Comparison of ENCODE assay signal across 9 cellular contexts in the genomic region with DNA sequence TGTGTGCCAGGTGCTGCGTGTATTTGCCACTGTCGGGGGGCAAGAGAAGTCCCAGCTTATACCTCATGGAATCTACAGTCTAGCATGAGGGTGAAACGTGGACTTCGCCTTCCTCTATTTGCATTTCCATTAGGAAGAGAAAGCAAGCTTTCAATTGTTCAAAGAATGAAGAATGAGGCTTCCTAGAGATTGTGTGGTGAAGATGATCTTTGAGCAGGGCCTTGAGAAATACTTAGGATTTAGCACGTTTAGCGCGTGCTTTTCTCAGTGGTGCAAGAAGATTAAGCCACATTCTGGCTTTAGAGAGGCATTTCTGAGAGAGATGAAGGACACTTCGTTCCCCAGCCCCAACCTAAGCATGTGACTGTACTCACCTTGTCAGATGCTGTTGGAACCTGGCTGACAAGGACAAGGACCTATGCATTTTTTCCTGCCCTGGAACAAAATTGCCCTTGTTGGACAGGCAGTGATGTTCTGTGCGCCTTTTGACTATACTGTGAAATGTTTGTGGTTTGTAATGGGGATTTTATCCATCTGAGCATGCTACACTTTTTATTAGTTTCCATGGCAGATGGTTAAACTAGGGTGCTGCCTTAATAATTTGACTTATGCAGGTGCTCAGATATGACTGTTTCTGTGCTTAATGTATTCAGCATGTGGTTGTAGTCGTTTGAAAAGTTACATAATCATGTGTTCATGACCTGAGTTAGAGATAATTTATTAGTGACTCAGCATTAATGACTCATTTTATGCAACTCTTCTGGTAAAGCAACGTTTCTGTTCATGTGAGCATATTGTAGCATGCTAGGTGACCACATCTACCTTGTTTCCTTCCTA. TPM values are rescaled to one million over a fixed set of nuclear protein-coding genes. Genes with fewer than 3 reads are reported as not detected.
DNase-seq lines count a peak whose midpoint lies in the region; ATAC-seq and TF ChIP-seq lines count a peak whose summit lies in the region.
"Had no signal": no experiment of that assay in that cellular context is flagged by ENCODE, and none has a peak within 500 bp of the region (broad histone marks: within the 10 kb centered on the region; RNA-seq: fewer than 3 reads in every experiment).

No MANE protein-coding gene starts in this region.

- CTCF ChIA-PET in OCI-LY7 (lab: Charles Lee; ENCODE audit: unreplicated experiment), result no interaction called here

- H3K27me3 ChIP-seq in GM23248 (replicated peaks; ENCODE audit: insufficient read depth) (no peaks in the 10 kb centered on the region), Karpas-422 (ENCODE audit: low read length) (no peaks in the 10 kb centered on the region)

- H3K4me3 ChIP-seq in GM23248 (no peak overlapping the region), Karpas-422 (ENCODE audit: low read length) (no peak overlapping the region), OCI-LY7 (ENCODE audit: low read depth, low read length, poor library complexity, severe bottlenecking) (no peak overlapping the region)

- H4K20me1 ChIP-seq in GM23248 (ENCODE audit: insufficient read depth) (no peaks in the 10 kb centered on the region), Karpas-422 (ENCODE audit: insufficient read depth, low read depth, low read length) (no peaks in the 10 kb centered on the region; the same call in 1 of the 2 replicates), OCI-LY7 (ENCODE audit: insufficient read depth, low read length) (peaks cover 13% of the 10 kb centered on the region)

- H3K36me3 ChIP-seq in GM23248 (ENCODE audit: low read depth), result no peaks in the 10 kb centered on the region
- no peaks in the 10 kb centered on the region; the same call in 1 of the 2 replicates for H3K36me3 ChIP-seq in Karpas-422 (ENCODE audit: insufficient read depth, low read length)
- no peaks in the 10 kb centered on the region; the same call in 1 of the 2 replicates for H3K36me3 ChIP-seq in OCI-LY7 (ENCODE audit: insufficient read depth, low read length)

- H3F3A ChIP-seq in GM23248 (ENCODE audit: insufficient read depth), result no peaks in the 10 kb centered on the region

- WGBS in GM23248 (ENCODE audit: low coverage in 1 of 2, low lambda C conversion rate in 2 of 2, missing lambda C conversion rate in 2 of 2), 2 experiments, result 80 to 82% methylated on average over 11 of the region's 11 CpGs

- H3K4me2 ChIP-seq in GM23248 (ENCODE audit: unreplicated experiment) (no peak overlapping the region), Karpas-422 (ENCODE audit: low read depth, low read length, poor library complexity, severe bottlenecking) (peak overlapping the region; percentile 14), OCI-LY7 (ENCODE audit: low read length) (no peak overlapping the region)

- intact Hi-C loops in OCI-LY7 (cut with micrococcal nuclease; ENCODE audit: unreplicated experiment), result no loop called here

- no peak for TF ChIP-seq POLR2A in GM18505 (IDR thresholded peaks at IDR 0.05; ENCODE audit: borderline replicate concordance, extremely low read depth, insufficient read depth, insufficient read length)

- peak; percentile 75 for DNase-seq in GM23248
- DNase-seq in Karpas-422, result no peak
- no peak for DNase-seq in mucosa of gallbladder (ENCODE audit: low spot score)
- no peak for DNase-seq in T-helper 9 cell
- no peak for DNase-seq in OCI-LY7 (ENCODE audit: low spot score)
- no peak for DNase-seq in pons (ENCODE audit: low spot score)

- no TSS peak for BruUV-seq in OCI-LY7 (replicated peaks; lab: Mats Ljungman, UMichigan)

- H3K27ac ChIP-seq in GM23248, result no peak overlapping the region
- peak overlapping the region; percentile 53 for H3K27ac ChIP-seq in Karpas-422 (ENCODE audit: low read length)
- no peak overlapping the region for H3K27ac ChIP-seq in OCI-LY7 (ENCODE audit: low read depth, low read length, poor library complexity, severe bottlenecking)
- H3K27ac ChIP-seq: VCaP had no signal

- in situ Hi-C loops in GM23248 (cut with MboI), result no loop called here

- ATAC-seq in GM18505 (IDR thresholded peaks at IDR 0.05; ENCODE audit: unreplicated experiment) (peak; percentile 66), esophagus mucosa (peak; percentile 96)

- H3K9me3 ChIP-seq in GM23248 (ENCODE audit: low read depth), result no peaks in the 10 kb centered on the region
- no peaks in the 10 kb centered on the region for H3K9me3 ChIP-seq in Karpas-422 (ENCODE audit: low read length)
- H3K9me3 ChIP-seq in OCI-LY7 (ENCODE audit: low read length), result 0 out of 2 replicates have a peak, but pooled peaks cover 8% of the 10 kb centered on the region

- TF ChIP-seq CTCF in OCI-LY7 (conservative IDR thresholded peaks at IDR 0.05; ENCODE audit: low read length), result no peak

- H2AFZ ChIP-seq in GM23248, result no peak overlapping the region
- no peak overlapping the region for H2AFZ ChIP-seq in Karpas-422 (ENCODE audit: low read length)
- H2AFZ ChIP-seq in OCI-LY7 (ENCODE audit: low read length), result no peak overlapping the region

- H3K4me1 ChIP-seq in GM23248 (ENCODE audit: insufficient read depth) (peaks cover 28% of the 10 kb centered on the region), Karpas-422 (ENCODE audit: low read length) (peaks cover 74% of the 10 kb centered on the region), OCI-LY7 (ENCODE audit: insufficient read depth, low read length, poor library complexity, severe bottlenecking) (peaks cover 23% of the 10 kb centered on the region)

- no peak overlapping the region for H3K9ac ChIP-seq in GM23248
- H3K9ac ChIP-seq in Karpas-422 (ENCODE audit: low read length), result no peak overlapping the region

- POLR2A ChIA-PET in OCI-LY7 (lab: Charles Lee), result interaction anchor here (1.0 kb wide), 1 partner anchor 79 kb away, joined by 3 read pairs; no protein-coding TSS in a partner anchor

- H3K79me2 ChIP-seq in GM23248 (ENCODE audit: insufficient read depth), result peaks cover 72% of the 10 kb centered on the region
- H3K79me2 ChIP-seq in Karpas-422 (ENCODE audit: low read length), result peaks cover 100% of the 10 kb centered on the region
- peaks cover 35% of the 10 kb centered on the region; the same call in 1 of the 2 replicates for H3K79me2 ChIP-seq in OCI-LY7 (ENCODE audit: insufficient read depth, low read depth, low read length)

- no peaks in the 10 kb centered on the region for H3K9me2 ChIP-seq in GM23248 (ENCODE audit: insufficient read depth)
- no peaks in the 10 kb centered on the region for H3K9me2 ChIP-seq in Karpas-422 (replicated peaks; ENCODE audit: insufficient read depth, low read length)
- no peaks in the 10 kb centered on the region for H3K9me2 ChIP-seq in OCI-LY7 (ENCODE audit: insufficient read depth, low read length)

RNA-seq across cellular contexts. Expression of a gene that starts 10.7 kb away (rescaled TPM):
- total RNA-seq in GM23248 (2014; rRNA removed; shearing (Covaris generic)), result 23.8 and 38.7 TPM in 2 replicates
- 18.2 and 21.5 TPM in 2 replicates for polyA plus RNA-seq in GM23248 (2016; fragmentation: Nextera tagmentation; extraction: Ambion mirVana)
- 112 and 124 TPM in 2 replicates for total RNA-seq in Karpas-422 (2014; rRNA removed; shearing (Covaris generic); ENCODE audit: low replicate concordance)
- total RNA-seq in esophagus mucosa (35.6 TPM), mucosa of gallbladder (93.0 TPM), OCI-LY7 (2022) (51.4 and 62.1 TPM in 2 replicates)
- total RNA-seq in OCI-LY7 (2014; rRNA removed; shearing (Covaris generic)), result 63.7 and 64.8 TPM in 2 replicates
